ENCODE assay signal across 8 cellular contexts in the genomic region with DNA sequence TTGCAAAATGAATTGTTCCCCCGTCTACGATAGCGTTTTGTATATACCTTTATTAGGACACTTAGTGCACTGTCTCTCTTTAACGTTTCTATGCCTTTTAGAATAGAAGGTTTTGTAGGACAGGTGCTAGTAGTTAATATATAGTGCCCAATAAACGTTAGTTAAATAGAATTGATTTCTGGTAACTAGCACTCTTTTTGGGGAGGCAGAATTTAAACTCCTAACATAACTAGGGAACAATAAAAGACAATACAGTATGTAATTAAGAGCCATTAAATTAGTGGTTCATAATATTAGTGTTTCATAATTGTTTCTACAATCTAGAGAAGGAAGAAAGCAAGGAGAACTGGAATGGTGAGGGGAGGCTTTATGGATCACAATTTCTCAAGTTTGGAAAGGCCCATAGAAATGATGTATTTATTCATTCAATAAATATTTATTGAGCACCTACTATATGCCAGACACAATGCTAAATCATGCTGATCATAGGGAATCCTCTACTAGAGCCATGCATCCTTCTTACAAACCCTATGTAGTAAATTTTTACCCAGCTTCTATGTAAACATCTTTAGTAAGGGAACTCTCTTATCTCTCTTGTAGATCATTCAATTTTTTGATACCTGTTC. TPM values are rescaled to one million over a fixed set of nuclear protein-coding genes. Genes with fewer than 3 reads are reported as not detected.
DNase-seq lines count a peak whose midpoint lies in the region; ATAC-seq and TF ChIP-seq lines count a peak whose summit lies in the region.

No MANE protein-coding gene starts in this region.

- no peak overlapping the region for H3K27ac ChIP-seq in H9 (ENCODE audit: insufficient read length, low read depth, low read length)
- H3K27ac ChIP-seq in skeletal muscle tissue (ENCODE audit: low read depth, low read length): peak overlapping the region; percentile 71

- H2BK15ac ChIP-seq in H9 (ENCODE audit: low read depth, low read length): no peak overlapping the region

- no peak overlapping the region for H3K23ac ChIP-seq in H9 (ENCODE audit: insufficient read length, low read depth, low read length)

- H2BK20ac ChIP-seq in H9 (ENCODE audit: low read depth, low read length, poor library complexity, severe bottlenecking): no peak overlapping the region

- H3K4me1 Mint-ChIP-seq in H9 (peaks cover 20 to 31% of the 10 kb centered on the region in 2 experiments), glutamatergic neuron (ENCODE audit: low read depth, unreplicated experiment) (peaks cover 16% of the 10 kb centered on the region)
- H3K4me1 Mint-ChIP-seq in activated CD4-positive, alpha-beta memory T cell treated with anti-CD3 and anti-CD28 coated beads for 36 hours (ENCODE audit: low read depth): peaks cover 25% of the 10 kb centered on the region

- H3T11ph ChIP-seq in H9 (ENCODE audit: low read length): no peak overlapping the region

- TF ChIP-seq CTCF in H9 (conservative IDR thresholded peaks at IDR 0.05): no peak
- TF ChIP-seq CTCF in glutamatergic neuron (IDR thresholded peaks at IDR 0.05; ENCODE audit: partially characterized antibody, unreplicated experiment): no peak

- H3K36me3 Mint-ChIP-seq in H9 (ENCODE audit: insufficient read depth in 1 of 3, low read depth in 3 of 3): peaks cover 0 to 2% (median 0%) of the 10 kb centered on the region in 3 experiments; a peak in 2 of 7 replicates
- peaks cover 4% of the 10 kb centered on the region for H3K36me3 Mint-ChIP-seq in activated CD4-positive, alpha-beta memory T cell treated with anti-CD3 and anti-CD28 coated beads for 36 hours
- no peaks in the 10 kb centered on the region for H3K36me3 Mint-ChIP-seq in glutamatergic neuron (ENCODE audit: unreplicated experiment)

- H4K5ac ChIP-seq in H9 (ENCODE audit: insufficient read length, low read depth, low read length): no peak overlapping the region

- H3K36me3 ChIP-seq in skeletal muscle tissue (ENCODE audit: control insufficient read depth in 3 of 3, insufficient read depth in 3 of 3, low read length in 3 of 3): no peaks in the 10 kb centered on the region

- intact Hi-C loops in activated CD4-positive, alpha-beta memory T cell treated with anti-CD3 and anti-CD28 coated beads for 36 hours (cut with micrococcal nuclease): no loop called here

- POLR2A ChIA-PET in activated CD4-positive, alpha-beta memory T cell treated with anti-CD3 and anti-CD28 coated beads for 36 hours (lab: Charles Lee): interaction anchor here (1.0 to 6.2 kb wide), 16 partner anchors 12 to 141 kb away, joined by 3 to 62 read pairs (median 7); a partner anchor contains a TSS
- POLR2A ChIA-PET in HEK293T (lab: Yijun Ruan, JAX): interaction anchor here (0.9 to 4.6 kb wide), 30 partner anchors 8 to 119 kb away, joined by 3 to 60 read pairs (median 8); a partner anchor contains a TSS

- H3K27me3 Mint-ChIP-seq in H9 (ENCODE audit: low read depth) (peaks cover 40% of the 10 kb centered on the region), glutamatergic neuron (ENCODE audit: unreplicated experiment) (peaks cover 9% of the 10 kb centered on the region)
- no peaks in the 10 kb centered on the region for H3K27me3 Mint-ChIP-seq in activated CD4-positive, alpha-beta memory T cell treated with anti-CD3 and anti-CD28 coated beads for 36 hours

- H3K79me2 ChIP-seq in H9 (ENCODE audit: insufficient read depth, low read length): no peaks in the 10 kb centered on the region

- H3K4me1 ChIP-seq in H9 (ENCODE audit: insufficient read depth, low read length) (peaks cover 2% of the 10 kb centered on the region; the same call in 1 of the 2 replicates), skeletal muscle tissue (ENCODE audit: control insufficient read depth in 3 of 3, insufficient read depth in 3 of 3, low read length in 3 of 3) (peaks cover 37 to 41% (median 38%) of the 10 kb centered on the region in 3 donors)

- H4K8ac ChIP-seq in H9 (replicated peaks; ENCODE audit: insufficient read length, low read depth, low read length): no peak overlapping the region

- H3K27me3 ChIP-seq in H9 (ENCODE audit: insufficient read depth, low read length) (peaks cover 25% of the 10 kb centered on the region), skeletal muscle tissue (ENCODE audit: control insufficient read depth in 3 of 3, insufficient read depth in 3 of 3, low read length in 3 of 3) (no peaks in the 10 kb centered on the region)

- no peak overlapping the region for H3K4ac ChIP-seq in H9 (ENCODE audit: low read depth, low read length)

- no peak overlapping the region for H2BK12ac ChIP-seq in H9 (ENCODE audit: insufficient read length, low read depth, low read length)

- H3K9me3 ChIP-seq in H9 (ENCODE audit: control insufficient read depth, low read depth, low read length): no peaks in the 10 kb centered on the region
- H3K9me3 ChIP-seq in skeletal muscle tissue (ENCODE audit: control insufficient read depth in 3 of 3, low read length in 3 of 3): no peaks in the 10 kb centered on the region

- H3K23me2 ChIP-seq in H9 (ENCODE audit: insufficient read length, low read depth, low read length, poor library complexity, severe bottlenecking): peaks cover 25% of the 10 kb centered on the region

- CTCF ChIA-PET in activated CD4-positive, alpha-beta memory T cell treated with anti-CD3 and anti-CD28 coated beads for 36 hours (lab: Charles Lee): interaction anchor here (0.6 to 6.1 kb wide), 12 partner anchors 13 to 120 kb away, joined by 3 to 62 read pairs (median 5); a partner anchor contains a TSS
- CTCF ChIA-PET in HEK293T (lab: Yijun Ruan, JAX): interaction anchor here (1.1 to 4.5 kb wide), 5 partner anchors 13 to 120 kb away, joined by 4 to 26 read pairs (median 5); a partner anchor contains a TSS

- peak overlapping the region; percentile 79 to 95 (median 92) for H3K4me3 ChIP-seq in skeletal muscle tissue (ENCODE audit: low read length in 3 of 3)

- peak overlapping the region; percentile 78 to 92 for H3K4me3 Mint-ChIP-seq in H9
- peak overlapping the region; percentile 98 for H3K4me3 Mint-ChIP-seq in activated CD4-positive, alpha-beta memory T cell treated with anti-CD3 and anti-CD28 coated beads for 36 hours
- peak overlapping the region; percentile 92 for H3K4me3 Mint-ChIP-seq in glutamatergic neuron (ENCODE audit: unreplicated experiment)

- no peak overlapping the region for H2BK120ac ChIP-seq in H9 (ENCODE audit: low read depth, low read length, poor library complexity, severe bottlenecking)

- H2BK5ac ChIP-seq in H9 (ENCODE audit: insufficient read length, low read length): no peak overlapping the region

- H3K79me1 ChIP-seq in H9 (ENCODE audit: insufficient read depth, low read depth, low read length, poor library complexity, severe bottlenecking): no peaks in the 10 kb centered on the region

- H4K91ac ChIP-seq in H9 (ENCODE audit: insufficient read length, low read depth, low read length): no peak overlapping the region

- no peak overlapping the region for H3K27ac Mint-ChIP-seq in H9
- H3K27ac Mint-ChIP-seq in activated CD4-positive, alpha-beta memory T cell treated with anti-CD3 and anti-CD28 coated beads for 36 hours: peak overlapping the region; percentile 95
- H3K27ac Mint-ChIP-seq in glutamatergic neuron (ENCODE audit: unreplicated experiment): peak overlapping the region; percentile 88

- H3K4me2 ChIP-seq in H9 (ENCODE audit: insufficient read depth, insufficient read length, low read length): peak overlapping the region; percentile 74

- H3K9ac ChIP-seq in H9 (ENCODE audit: extremely low read depth, insufficient read length, low read length) (no peak overlapping the region), skeletal muscle tissue (ENCODE audit: low read depth in 1 of 3, low read length in 3 of 3) (peak overlapping the region; percentile 85 to 96 (median 94))

- no peak for DNase-seq in H9
- DNase-seq in activated CD4-positive, alpha-beta memory T cell treated with anti-CD3 and anti-CD28 coated beads for 36 hours: no peak
- no peak for DNase-seq in glutamatergic neuron
- DNase-seq in HEK293T (ENCODE audit: extremely low spot score): no peak
- DNase-seq in CD1c-positive myeloid dendritic cell (ENCODE audit: extremely low spot score): no peak
- DNase-seq in AG08396 (ENCODE audit: low spot score): no peak

- H3K18ac ChIP-seq in H9 (ENCODE audit: insufficient read length, low read depth, low read length): no peak overlapping the region

- no peak overlapping the region for H3K56ac ChIP-seq in H9 (ENCODE audit: insufficient read length, low read depth, low read length)

- H2AFZ ChIP-seq in H9 (ENCODE audit: low read length): no peak overlapping the region

- H3K14ac ChIP-seq in H9 (ENCODE audit: insufficient read depth, low read length): no peak overlapping the region

- ATAC-seq in HG03196 (IDR thresholded peaks at IDR 0.05; ENCODE audit: unreplicated experiment): no peak

- peaks cover 3% of the 10 kb centered on the region in 2 experiments; a peak in 3 of 5 replicates for H3K9me3 Mint-ChIP-seq in H9
- peaks cover 9% of the 10 kb centered on the region for H3K9me3 Mint-ChIP-seq in activated CD4-positive, alpha-beta memory T cell treated with anti-CD3 and anti-CD28 coated beads for 36 hours
- peaks cover 8% of the 10 kb centered on the region for H3K9me3 Mint-ChIP-seq in glutamatergic neuron (ENCODE audit: unreplicated experiment)

- H4K20me1 ChIP-seq in H9 (ENCODE audit: control insufficient read depth, insufficient read depth, insufficient read length): no peaks in the 10 kb centered on the region

- no CpG with 5 or more reads among the region's 5 CpGs for WGBS in H9 (ENCODE audit: extremely low coverage, insufficient read length, low lambda C conversion rate)

- H2AK5ac ChIP-seq in H9 (ENCODE audit: insufficient read length, low read length): no peak overlapping the region

TF ChIP-seq in HEK293T, 16 proteins besides CTCF, POLR2A, EP300 and RAD21 (continues in another document):
- TF ChIP-seq FOXA1 (IDR thresholded peaks at IDR 0.05): no peak
- no peak for TF ChIP-seq ARNT (IDR thresholded peaks at IDR 0.05)
- no peak for TF ChIP-seq SUZ12 (IDR thresholded peaks at IDR 0.05)

RNA-seq across cellular contexts. Expression of a gene that starts 0.7 kb away (rescaled TPM):
- total RNA-seq in H9 (2021) (6.0 and 7.9 TPM in 2 replicates), glutamatergic neuron (ENCODE audit: unreplicated experiment) (13.2 TPM), skeletal muscle tissue (17.7 TPM)
- total RNA-seq in activated CD4-positive, alpha-beta memory T cell treated with anti-CD3 and anti-CD28 coated beads for 36 hours: 10 to 100 TPM; 27.3 to 30.9 TPM

RNA-seq across cellular contexts. Expression of a gene that starts 0.9 kb away (rescaled TPM):
- total RNA-seq in H9 (2021): 0.20 and 0.39 TPM in 2 replicates
- total RNA-seq in activated CD4-positive, alpha-beta memory T cell treated with anti-CD3 and anti-CD28 coated beads for 36 hours: 1 to 10 TPM; 4.6 to 4.7 TPM
- 0.59 TPM for total RNA-seq in glutamatergic neuron (ENCODE audit: unreplicated experiment)
- under 0.01 TPM for total RNA-seq in skeletal muscle tissue

RNA-seq across cellular contexts. Expression of a gene that starts 7.4 kb away (rescaled TPM):
- total RNA-seq in H9 (2021) (5.9 TPM in 2 replicates), glutamatergic neuron (ENCODE audit: unreplicated experiment) (20.3 TPM), skeletal muscle tissue (16.2 TPM)
- total RNA-seq in activated CD4-positive, alpha-beta memory T cell treated with anti-CD3 and anti-CD28 coated beads for 36 hours: 10 to 100 TPM; 46.6 to 47.8 TPM

RNA-seq across cellular contexts. Expression of a gene that starts 31.1 kb away (rescaled TPM):
- 20.8 and 23.2 TPM in 2 replicates for total RNA-seq in H9 (2021)
- total RNA-seq in activated CD4-positive, alpha-beta memory T cell treated with anti-CD3 and anti-CD28 coated beads for 36 hours: 10 to 100 TPM; 82.6 to 88.8 TPM
- total RNA-seq in glutamatergic neuron (ENCODE audit: unreplicated experiment): 126 TPM
- total RNA-seq in skeletal muscle tissue: 536 TPM

RNA-seq across cellular contexts. Expression of a gene that starts 37.9 kb away (rescaled TPM):
- total RNA-seq in H9 (2021) (298 and 306 TPM in 2 replicates), glutamatergic neuron (ENCODE audit: unreplicated experiment) (206 TPM), skeletal muscle tissue (36.5 TPM)
- total RNA-seq in activated CD4-positive, alpha-beta memory T cell treated with anti-CD3 and anti-CD28 coated beads for 36 hours: 100 to 1,000 TPM; 275 to 277 TPM

Comparison
In these comparisons a context has a peak if more than half of its experiments do, and no peak if none do; other contexts are left out.
1. H3K27ac Mint-ChIP-seq: peak in activated CD4-positive, alpha-beta memory T cell treated with anti-CD3 and anti-CD28 coated beads for 36 hours (single experiment) and glutamatergic neuron (single experiment); none in H9 (0 of 3).
2. Peak in every context shown above with its lines, with median percentiles within 50 percentile points of each other: H3K4me3 Mint-ChIP-seq.